ENCODE assay signal across 8 cellular contexts in genomic region chr15:55897560-55898336, GRCh38.
DNase-seq lines count a peak whose midpoint lies in the region; ATAC-seq and TF ChIP-seq lines count a peak whose summit lies in the region.

No MANE protein-coding gene starts in this region.

- no peak for TF ChIP-seq POLR2A in NB4 (IDR thresholded peaks at IDR 0.05; ENCODE audit: extremely low read depth, insufficient read length)
- no peak for TF ChIP-seq POLR2A in spleen (IDR thresholded peaks at IDR 0.05)

- no peaks in the 10 kb centered on the region for H3K27me3 ChIP-seq in hepatocyte
- no peaks in the 10 kb centered on the region for H3K27me3 ChIP-seq in spleen (replicated peaks in 1 of 7)

- H2AFZ ChIP-seq in hepatocyte: no peak overlapping the region

- no peaks in the 10 kb centered on the region for H3K9me2 ChIP-seq in hepatocyte (replicated peaks; ENCODE audit: insufficient read depth)

- no peaks in the 10 kb centered on the region for H3K9me3 Mint-ChIP-seq in activated T-helper 17 cell treated with anti-CD3 and anti-CD28 coated beads, Interleukin-2, amount 50 U/mL, for 72 hours

- H3K4me3 Mint-ChIP-seq in activated T-helper 17 cell treated with anti-CD3 and anti-CD28 coated beads, Interleukin-2, amount 50 U/mL, for 72 hours: no peak overlapping the region

- no peaks in the 10 kb centered on the region for H3K9me3 ChIP-seq in hepatocyte (ENCODE audit: low read depth)
- H3K9me3 ChIP-seq in spleen: no peaks in the 10 kb centered on the region

- H3K27ac ChIP-seq in hepatocyte: peak overlapping the region; percentile 21
- peak overlapping the region in 5 of 8 donors; percentile 5 to 65 (median 62) for H3K27ac ChIP-seq in spleen

- DNase-seq in Right ventricle myocardium inferior (ENCODE audit: missing footprints) (no peak), cardiac septum (ENCODE audit: low spot score) (no peak), NB4 (ENCODE audit: low read depth) (peak; percentile 39), hepatocyte (ENCODE audit: low spot score) (peak; percentile 65), spleen (no peak), DMS114 treated with DMSO at 0.1 percent for 48 hours (lab: John Stamatoyannopoulos, UW; ENCODE audit: unreplicated experiment) (no peak)

- 37% methylated on average over 6 of the region's 6 CpGs for WGBS in hepatocyte (ENCODE audit: low lambda C conversion rate, missing lambda C conversion rate)
- WGBS in spleen, 5 donors: 55 to 67% (median 62%) methylated on average over 6 of the region's 6 CpGs

- peaks cover 3% of the 10 kb centered on the region for H3K79me2 ChIP-seq in hepatocyte

- H3K4me1 ChIP-seq in hepatocyte (ENCODE audit: insufficient read depth) (peaks cover 3% of the 10 kb centered on the region), spleen (peaks cover 0 to 21% (median 3%) of the 10 kb centered on the region in 6 donors)

- intact Hi-C loops in Right ventricle myocardium inferior (cut with DNase I) (loop anchor here (5.0 kb wide), 1 partner anchor 95 kb away; the partner anchor contains the start of gene NEDD4), cardiac septum (cut with DNase I) (loop anchor here (5.0 kb wide), 2 partner anchors 95 to 250 kb away; partner anchors contain the start of gene NEDD4), spleen (cut with DNase I; ENCODE audit: low total_unique reads) (no loop called here)

- TF ChIP-seq CTCF in NB4 (IDR thresholded peaks at IDR 0.05; ENCODE audit: low read depth, low read length) (peak; percentile 89), hepatocyte (IDR thresholded peaks at IDR 0.05; ENCODE audit: poor library complexity) (peak; percentile 69), spleen (IDR thresholded peaks at IDR 0.05 in 8 of 11, conservative IDR thresholded peaks at IDR 0.05 in 3 of 11) (peak in 10 of 11 experiments; percentile 17 to 64 (median 46))

- ATAC-seq in Right ventricle myocardium inferior (peak; percentile 75), GM21786 (IDR thresholded peaks at IDR 0.05; ENCODE audit: unreplicated experiment) (no peak)
- ATAC-seq in activated T-helper 17 cell treated with anti-CD3 and anti-CD28 coated beads, Interleukin-2, amount 50 U/mL, for 72 hours (replicated peaks): peak; percentile 37

- no peaks in the 10 kb centered on the region for H3K27me3 Mint-ChIP-seq in activated T-helper 17 cell treated with anti-CD3 and anti-CD28 coated beads, Interleukin-2, amount 50 U/mL, for 72 hours

- H3K4me2 ChIP-seq in hepatocyte: peak overlapping the region; percentile 15

- H3K36me3 ChIP-seq in hepatocyte (replicated peaks; ENCODE audit: insufficient read depth, low read depth): no peaks in the 10 kb centered on the region
- no peaks in the 10 kb centered on the region for H3K36me3 ChIP-seq in spleen

- H3K4me3 ChIP-seq in NB4 (ENCODE audit: low read depth, low read length) (no peak overlapping the region), hepatocyte (no peak overlapping the region), spleen (no peak overlapping the region)

- peaks cover 6% of the 10 kb centered on the region for H3K4me1 Mint-ChIP-seq in activated T-helper 17 cell treated with anti-CD3 and anti-CD28 coated beads, Interleukin-2, amount 50 U/mL, for 72 hours

- no peaks in the 10 kb centered on the region for H4K20me1 ChIP-seq in hepatocyte (ENCODE audit: insufficient read depth, poor library complexity, severe bottlenecking)

- no peak overlapping the region for H3K27ac Mint-ChIP-seq in activated T-helper 17 cell treated with anti-CD3 and anti-CD28 coated beads, Interleukin-2, amount 50 U/mL, for 72 hours

- H3K36me3 Mint-ChIP-seq in activated T-helper 17 cell treated with anti-CD3 and anti-CD28 coated beads, Interleukin-2, amount 50 U/mL, for 72 hours (ENCODE audit: low read depth): no peaks in the 10 kb centered on the region

Comparison
In these comparisons a context has a peak if more than half of its experiments do, and no peak if none do; other contexts are left out.
1. DNase-seq: peak in NB4 (single experiment) and hepatocyte (single experiment); none in Right ventricle myocardium inferior (single experiment), cardiac septum (single experiment), spleen (single experiment) and DMS114 treated with DMSO at 0.1 percent for 48 hours (single experiment).
2. Peak in every context shown above with its lines, with median percentiles within 50 percentile points of each other: CTCF ChIP-seq.